In genomic region chr12:68839183-68840147, GRCh38 we compare ENCODE assay signal across 1 cellular context.
A peak's percentile ranks its signal among the peaks of the same experiment; 100 is the strongest.
TF ChIP-seq lines count a peak whose summit lies in the region.

No MANE protein-coding gene starts in this region.

TF ChIP-seq in GM12878, 131 proteins besides CTCF, POLR2A, EP300 and RAD21:
- peak; percentile 85 for TF ChIP-seq POLR2AphosphoS5 (IDR thresholded peaks at IDR 0.05; ENCODE audit: low read length)
- TF ChIP-seq BACH1 (IDR thresholded peaks at IDR 0.05; ENCODE audit: borderline replicate concordance) = 0 out of 2 replicates have a peak, but pooled peaks have one; percentile 11
- TF ChIP-seq SP1 (IDR thresholded peaks at IDR 0.05; ENCODE audit: low read depth, low read length) = no peak
- TF ChIP-seq NFXL1 (IDR thresholded peaks at IDR 0.05; ENCODE audit: borderline replicate concordance) = no peak
- TF ChIP-seq USF2 (IDR thresholded peaks at IDR 0.05; ENCODE audit: borderline replicate concordance, low read depth, low read length) = no peak
